ENCODE assay signal across 8 cellular contexts in the genomic region with DNA sequence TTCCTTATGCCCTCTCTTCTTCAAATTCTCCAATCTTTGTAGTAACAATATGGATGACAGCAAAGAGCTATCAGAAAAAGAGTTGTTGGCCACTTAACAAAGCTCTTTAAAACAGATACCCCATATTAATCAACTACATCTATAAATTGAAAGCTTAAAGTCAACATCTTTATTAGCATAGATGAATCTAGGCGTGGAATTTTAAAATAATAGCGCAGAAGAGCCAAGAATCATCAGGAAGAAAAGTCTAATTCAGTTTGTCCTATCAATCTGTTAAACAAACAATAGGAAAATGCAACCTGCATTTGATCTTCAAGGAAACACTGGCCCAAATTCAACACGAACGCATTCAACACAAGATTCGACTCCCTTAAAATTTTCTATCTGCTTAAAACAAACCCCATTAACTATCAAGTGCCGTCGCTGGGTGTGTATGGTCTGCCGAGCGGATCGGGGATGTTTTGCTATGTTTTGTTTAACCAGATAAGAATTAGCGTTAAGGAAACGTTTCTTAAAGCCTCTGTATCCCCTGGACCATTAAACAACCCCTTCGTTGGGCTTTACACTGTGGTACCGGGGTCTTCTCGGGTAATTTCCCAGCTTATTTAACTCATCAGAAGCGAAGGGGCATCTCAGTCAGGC. TPM values are rescaled to one million over a fixed set of nuclear protein-coding genes. Genes with fewer than 3 reads are reported as not detected.
DNase-seq lines count a peak whose midpoint lies in the region; ATAC-seq lines count a peak whose summit lies in the region.

No MANE protein-coding gene starts in this region.

- H3K36me3 Mint-ChIP-seq in activated CD8-positive, alpha-beta T cell treated with anti-CD3 and anti-CD28 coated beads, Interleukin-2, amount 10 ng/mL, durations not matched to agents 7 days and 5 days (ENCODE audit: low read depth), result peaks cover 16% of the 10 kb centered on the region

- H3K27ac Mint-ChIP-seq in activated CD8-positive, alpha-beta T cell treated with anti-CD3 and anti-CD28 coated beads, Interleukin-2, amount 10 ng/mL, durations not matched to agents 7 days and 5 days, result peak overlapping the region; percentile 96

- H3K4me1 Mint-ChIP-seq in activated CD8-positive, alpha-beta T cell treated with anti-CD3 and anti-CD28 coated beads, Interleukin-2, amount 10 ng/mL, durations not matched to agents 7 days and 5 days (ENCODE audit: low read depth), result peaks cover 45% of the 10 kb centered on the region

- H3K27ac ChIP-seq in substantia nigra (ENCODE audit: low read depth, low read length, poor library complexity, severe bottlenecking), result peak overlapping the region; percentile 82

- in situ Hi-C loops in KBM-7 (cut with MboI; ENCODE audit: low pct_unique_long_range_greater_than_20kb, low sequenced_read_pairs), result no loop called here

- no peaks in the 10 kb centered on the region for H3K9me3 Mint-ChIP-seq in activated CD8-positive, alpha-beta T cell treated with anti-CD3 and anti-CD28 coated beads, Interleukin-2, amount 10 ng/mL, durations not matched to agents 7 days and 5 days (ENCODE audit: insufficient read depth)

- no peaks in the 10 kb centered on the region for H3K27me3 Mint-ChIP-seq in activated CD8-positive, alpha-beta T cell treated with anti-CD3 and anti-CD28 coated beads, Interleukin-2, amount 10 ng/mL, durations not matched to agents 7 days and 5 days (ENCODE audit: low read depth)

- peak overlapping the region; percentile 86 for H3K4me3 Mint-ChIP-seq in activated CD8-positive, alpha-beta T cell treated with anti-CD3 and anti-CD28 coated beads, Interleukin-2, amount 10 ng/mL, durations not matched to agents 7 days and 5 days

- CTCF ChIA-PET in activated CD8-positive, alpha-beta T cell treated with anti-CD3 and anti-CD28 coated beads, Interleukin-2, amount 10 ng/mL, durations not matched to agents 7 days and 5 days (lab: Charles Lee), result interaction anchor here (0.7 to 9.6 kb wide), 35 partner anchors 8 to 361 kb away, joined by 3 to 190 read pairs (median 6); no protein-coding TSS in a partner anchor

- POLR2A ChIA-PET in activated CD8-positive, alpha-beta T cell treated with anti-CD3 and anti-CD28 coated beads, Interleukin-2, amount 10 ng/mL, durations not matched to agents 7 days and 5 days (lab: Charles Lee), result interaction anchor here (0.6 to 4.8 kb wide), 22 partner anchors 9 to 134 kb away, joined by 3 to 65 read pairs (median 4); no protein-coding TSS in a partner anchor

- ATAC-seq in GM18867 (IDR thresholded peaks at IDR 0.05; ENCODE audit: unreplicated experiment), result peak; percentile 7
- ATAC-seq in HG02981 (IDR thresholded peaks at IDR 0.05; ENCODE audit: unreplicated experiment), result peak; percentile 1
- ATAC-seq in activated CD8-positive, alpha-beta T cell treated with anti-CD3 and anti-CD28 coated beads, Interleukin-2, amount 10 ng/mL, durations not matched to agents 7 days and 5 days, result no peak
- ATAC-seq in GM21825 (IDR thresholded peaks at IDR 0.05; ENCODE audit: unreplicated experiment), result no peak

- no peak for DNase-seq in activated CD8-positive, alpha-beta T cell treated with anti-CD3 and anti-CD28 coated beads, Interleukin-2, amount 10 ng/mL, durations not matched to agents 7 days and 5 days
- DNase-seq in inferior parietal cortex (ENCODE audit: extremely low spot score) (peak; percentile 42), substantia nigra (lab: John Stamatoyannopoulos, UW) (no peak), KBM-7 (no peak)
- DNase-seq in effector CD4-positive, alpha-beta T cell, result no peak

RNA-seq across cellular contexts. Expression of gene LYST, which starts 1.0 kb away (rescaled TPM):
- 10 to 100 TPM; 26.2 to 28.6 TPM for total RNA-seq in activated CD8-positive, alpha-beta T cell treated with anti-CD3 and anti-CD28 coated beads, Interleukin-2, amount 10 ng/mL, durations not matched to agents 7 days and 5 days

Comparison
In these comparisons a context has a peak if more than half of its experiments do, and no peak if none do; other contexts are left out.
1. ATAC-seq: peak in GM18867 (single experiment) and HG02981 (single experiment); none in activated CD8-positive, alpha-beta T cell treated with anti-CD3 and anti-CD28 coated beads, Interleukin-2, amount 10 ng/mL, durations not matched to agents 7 days and 5 days (single experiment) and GM21825 (single experiment).